ENCODE assay signal across 8 cellular contexts in genomic region chr4:1749370-1749769, GRCh38. TPM values are rescaled to one million over a fixed set of nuclear protein-coding genes. Genes with fewer than 3 reads are reported as not detected.
"Had no signal": no experiment of that assay in that cellular context is flagged by ENCODE, and none has a peak within 500 bp of the region (broad histone marks: within the 10 kb centered on the region; RNA-seq: fewer than 3 reads in every experiment).

No MANE protein-coding gene starts in this region.

- H3K9ac ChIP-seq: SK-N-SH had no signal

- H3K4me2 ChIP-seq: SK-N-SH had no signal

- H3K4me1 ChIP-seq: breast epithelium, SJSA1 had no signal

- H3K27ac ChIP-seq: adrenal gland, body of pancreas, breast epithelium, SJSA1 had no signal

- H3K4me3 ChIP-seq: adrenal gland, body of pancreas, breast epithelium, SJSA1 had no signal

- H3K36me3 ChIP-seq: adrenal gland, breast epithelium had no signal

- H3K9me2 ChIP-seq: SK-N-SH had no signal

- H3K9me3 ChIP-seq: adrenal gland, body of pancreas, breast epithelium, SJSA1, SK-N-SH had no signal

- H3K27me3 ChIP-seq: body of pancreas, breast epithelium, SJSA1 had no signal

- DNase-seq: NCI-H2081 treated with DMSO at 0.1 percent for 48 hours, NCI-H446 treated with DMSO at 0.1 percent for 48 hours had no signal

RNA-seq across cellular contexts. Expression of gene FGFR3, which starts 43.7 kb away (rescaled TPM):
- total RNA-seq: RPMI7951 had no signal
